ENCODE assay signal across 1 cellular context in the genomic region with DNA sequence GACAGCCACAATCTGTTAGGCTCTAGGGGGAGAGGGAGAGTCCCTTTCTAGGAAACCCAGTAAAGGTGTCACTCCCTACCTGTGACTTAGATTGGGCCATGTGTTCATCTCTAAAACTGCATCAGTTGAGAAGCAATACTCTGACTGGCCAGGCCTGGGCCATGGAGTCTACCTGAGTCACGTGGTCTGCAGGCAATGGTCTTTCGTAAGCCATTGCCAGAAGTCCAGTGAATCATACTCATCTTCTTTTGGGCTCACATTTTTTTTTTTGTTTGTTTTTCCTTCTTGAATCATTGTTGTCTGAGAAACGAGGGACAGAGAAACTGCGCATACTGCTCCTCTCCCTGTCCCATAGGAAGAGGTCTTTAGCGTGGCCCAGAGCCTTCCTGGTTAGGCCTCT.
TF ChIP-seq lines count a peak whose summit lies in the region.

No MANE protein-coding gene starts in this region.

TF ChIP-seq in K562, 482 proteins besides CTCF, POLR2A, EP300 and RAD21 (continued from another document):
- TF ChIP-seq, protein P1, sequence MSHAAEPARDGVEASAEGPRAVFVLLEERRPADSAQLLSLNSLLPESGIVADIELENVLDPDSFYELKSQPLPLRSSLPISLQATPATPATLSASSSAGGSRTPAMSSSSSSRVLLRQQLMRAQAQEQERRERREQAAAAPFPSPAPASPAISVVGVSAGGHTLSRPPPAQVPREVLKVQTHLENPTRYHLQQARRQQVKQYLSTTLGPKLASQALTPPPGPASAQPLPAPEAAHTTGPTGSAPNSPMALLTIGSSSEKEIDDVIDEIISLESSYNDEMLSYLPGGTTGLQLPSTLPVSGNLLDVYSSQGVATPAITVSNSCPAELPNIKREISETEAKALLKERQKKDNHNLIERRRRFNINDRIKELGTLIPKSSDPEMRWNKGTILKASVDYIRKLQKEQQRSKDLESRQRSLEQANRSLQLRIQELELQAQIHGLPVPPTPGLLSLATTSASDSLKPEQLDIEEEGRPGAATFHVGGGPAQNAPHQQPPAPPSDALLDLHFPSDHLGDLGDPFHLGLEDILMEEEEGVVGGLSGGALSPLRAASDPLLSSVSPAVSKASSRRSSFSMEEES (CRISPR knock-in tag; IDR thresholded peaks at IDR 0.05) = peak; percentile 81
- no peak for TF ChIP-seq SRSF7 (optimal IDR thresholded peaks at IDR 0.05; ENCODE audit: low read depth, low read length)
- TF ChIP-seq CEBPG (CRISPR knock-in tag; IDR thresholded peaks at IDR 0.05) = no peak
- peak in 1 of 2 experiments; percentile 38; a peak in 1 of 4 replicates for TF ChIP-seq CEBPG (tag; conservative IDR thresholded peaks at IDR 0.05 in 1 of 2, IDR thresholded peaks at IDR 0.05 in 1 of 2)
- TF ChIP-seq PHB2 (IDR thresholded peaks at IDR 0.05; ENCODE audit: low read depth) = no peak
- TF ChIP-seq RAD51 (IDR thresholded peaks at IDR 0.05; ENCODE audit: borderline replicate concordance, low read depth) = peak; percentile 80
- TF ChIP-seq, protein P2, sequence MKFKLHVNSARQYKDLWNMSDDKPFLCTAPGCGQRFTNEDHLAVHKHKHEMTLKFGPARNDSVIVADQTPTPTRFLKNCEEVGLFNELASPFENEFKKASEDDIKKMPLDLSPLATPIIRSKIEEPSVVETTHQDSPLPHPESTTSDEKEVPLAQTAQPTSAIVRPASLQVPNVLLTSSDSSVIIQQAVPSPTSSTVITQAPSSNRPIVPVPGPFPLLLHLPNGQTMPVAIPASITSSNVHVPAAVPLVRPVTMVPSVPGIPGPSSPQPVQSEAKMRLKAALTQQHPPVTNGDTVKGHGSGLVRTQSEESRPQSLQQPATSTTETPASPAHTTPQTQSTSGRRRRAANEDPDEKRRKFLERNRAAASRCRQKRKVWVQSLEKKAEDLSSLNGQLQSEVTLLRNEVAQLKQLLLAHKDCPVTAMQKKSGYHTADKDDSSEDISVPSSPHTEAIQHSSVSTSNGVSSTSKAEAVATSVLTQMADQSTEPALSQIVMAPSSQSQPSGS (CRISPR knock-in tag; IDR thresholded peaks at IDR 0.05) = no peak
- TF ChIP-seq PTBP1 (IDR thresholded peaks at IDR 0.05; ENCODE audit: low read depth, low read length) = no peak
- no peak for TF ChIP-seq BRD9 (IDR thresholded peaks at IDR 0.05; ENCODE audit: low read depth, partially characterized antibody)
- TF ChIP-seq ZFP36 (IDR thresholded peaks at IDR 0.05; ENCODE audit: low read depth, low read length, partially characterized antibody) = no peak
- peak; percentile 57; the same call in 1 of the 2 replicates for TF ChIP-seq TOE1 (IDR thresholded peaks at IDR 0.05; ENCODE audit: borderline replicate concordance)
- TF ChIP-seq TOE1 (CRISPR knock-in tag; IDR thresholded peaks at IDR 0.05; ENCODE audit: borderline replicate concordance, low read depth) = no peak
- TF ChIP-seq, protein P3, sequence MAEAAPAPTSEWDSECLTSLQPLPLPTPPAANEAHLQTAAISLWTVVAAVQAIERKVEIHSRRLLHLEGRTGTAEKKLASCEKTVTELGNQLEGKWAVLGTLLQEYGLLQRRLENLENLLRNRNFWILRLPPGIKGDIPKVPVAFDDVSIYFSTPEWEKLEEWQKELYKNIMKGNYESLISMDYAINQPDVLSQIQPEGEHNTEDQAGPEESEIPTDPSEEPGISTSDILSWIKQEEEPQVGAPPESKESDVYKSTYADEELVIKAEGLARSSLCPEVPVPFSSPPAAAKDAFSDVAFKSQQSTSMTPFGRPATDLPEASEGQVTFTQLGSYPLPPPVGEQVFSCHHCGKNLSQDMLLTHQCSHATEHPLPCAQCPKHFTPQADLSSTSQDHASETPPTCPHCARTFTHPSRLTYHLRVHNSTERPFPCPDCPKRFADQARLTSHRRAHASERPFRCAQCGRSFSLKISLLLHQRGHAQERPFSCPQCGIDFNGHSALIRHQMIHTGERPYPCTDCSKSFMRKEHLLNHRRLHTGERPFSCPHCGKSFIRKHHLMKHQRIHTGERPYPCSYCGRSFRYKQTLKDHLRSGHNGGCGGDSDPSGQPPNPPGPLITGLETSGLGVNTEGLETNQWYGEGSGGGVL (CRISPR knock-in tag; IDR thresholded peaks at IDR 0.05) = no peak
- TF ChIP-seq TAF15 (IDR thresholded peaks at IDR 0.05; ENCODE audit: low read depth, low read length) = no peak
- TF ChIP-seq, protein P4, sequence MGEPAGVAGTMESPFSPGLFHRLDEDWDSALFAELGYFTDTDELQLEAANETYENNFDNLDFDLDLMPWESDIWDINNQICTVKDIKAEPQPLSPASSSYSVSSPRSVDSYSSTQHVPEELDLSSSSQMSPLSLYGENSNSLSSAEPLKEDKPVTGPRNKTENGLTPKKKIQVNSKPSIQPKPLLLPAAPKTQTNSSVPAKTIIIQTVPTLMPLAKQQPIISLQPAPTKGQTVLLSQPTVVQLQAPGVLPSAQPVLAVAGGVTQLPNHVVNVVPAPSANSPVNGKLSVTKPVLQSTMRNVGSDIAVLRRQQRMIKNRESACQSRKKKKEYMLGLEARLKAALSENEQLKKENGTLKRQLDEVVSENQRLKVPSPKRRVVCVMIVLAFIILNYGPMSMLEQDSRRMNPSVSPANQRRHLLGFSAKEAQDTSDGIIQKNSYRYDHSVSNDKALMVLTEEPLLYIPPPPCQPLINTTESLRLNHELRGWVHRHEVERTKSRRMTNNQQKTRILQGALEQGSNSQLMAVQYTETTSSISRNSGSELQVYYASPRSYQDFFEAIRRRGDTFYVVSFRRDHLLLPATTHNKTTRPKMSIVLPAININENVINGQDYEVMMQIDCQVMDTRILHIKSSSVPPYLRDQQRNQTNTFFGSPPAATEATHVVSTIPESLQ (CRISPR knock-in tag; IDR thresholded peaks at IDR 0.05) = no peak
- TF ChIP-seq, protein P5, sequence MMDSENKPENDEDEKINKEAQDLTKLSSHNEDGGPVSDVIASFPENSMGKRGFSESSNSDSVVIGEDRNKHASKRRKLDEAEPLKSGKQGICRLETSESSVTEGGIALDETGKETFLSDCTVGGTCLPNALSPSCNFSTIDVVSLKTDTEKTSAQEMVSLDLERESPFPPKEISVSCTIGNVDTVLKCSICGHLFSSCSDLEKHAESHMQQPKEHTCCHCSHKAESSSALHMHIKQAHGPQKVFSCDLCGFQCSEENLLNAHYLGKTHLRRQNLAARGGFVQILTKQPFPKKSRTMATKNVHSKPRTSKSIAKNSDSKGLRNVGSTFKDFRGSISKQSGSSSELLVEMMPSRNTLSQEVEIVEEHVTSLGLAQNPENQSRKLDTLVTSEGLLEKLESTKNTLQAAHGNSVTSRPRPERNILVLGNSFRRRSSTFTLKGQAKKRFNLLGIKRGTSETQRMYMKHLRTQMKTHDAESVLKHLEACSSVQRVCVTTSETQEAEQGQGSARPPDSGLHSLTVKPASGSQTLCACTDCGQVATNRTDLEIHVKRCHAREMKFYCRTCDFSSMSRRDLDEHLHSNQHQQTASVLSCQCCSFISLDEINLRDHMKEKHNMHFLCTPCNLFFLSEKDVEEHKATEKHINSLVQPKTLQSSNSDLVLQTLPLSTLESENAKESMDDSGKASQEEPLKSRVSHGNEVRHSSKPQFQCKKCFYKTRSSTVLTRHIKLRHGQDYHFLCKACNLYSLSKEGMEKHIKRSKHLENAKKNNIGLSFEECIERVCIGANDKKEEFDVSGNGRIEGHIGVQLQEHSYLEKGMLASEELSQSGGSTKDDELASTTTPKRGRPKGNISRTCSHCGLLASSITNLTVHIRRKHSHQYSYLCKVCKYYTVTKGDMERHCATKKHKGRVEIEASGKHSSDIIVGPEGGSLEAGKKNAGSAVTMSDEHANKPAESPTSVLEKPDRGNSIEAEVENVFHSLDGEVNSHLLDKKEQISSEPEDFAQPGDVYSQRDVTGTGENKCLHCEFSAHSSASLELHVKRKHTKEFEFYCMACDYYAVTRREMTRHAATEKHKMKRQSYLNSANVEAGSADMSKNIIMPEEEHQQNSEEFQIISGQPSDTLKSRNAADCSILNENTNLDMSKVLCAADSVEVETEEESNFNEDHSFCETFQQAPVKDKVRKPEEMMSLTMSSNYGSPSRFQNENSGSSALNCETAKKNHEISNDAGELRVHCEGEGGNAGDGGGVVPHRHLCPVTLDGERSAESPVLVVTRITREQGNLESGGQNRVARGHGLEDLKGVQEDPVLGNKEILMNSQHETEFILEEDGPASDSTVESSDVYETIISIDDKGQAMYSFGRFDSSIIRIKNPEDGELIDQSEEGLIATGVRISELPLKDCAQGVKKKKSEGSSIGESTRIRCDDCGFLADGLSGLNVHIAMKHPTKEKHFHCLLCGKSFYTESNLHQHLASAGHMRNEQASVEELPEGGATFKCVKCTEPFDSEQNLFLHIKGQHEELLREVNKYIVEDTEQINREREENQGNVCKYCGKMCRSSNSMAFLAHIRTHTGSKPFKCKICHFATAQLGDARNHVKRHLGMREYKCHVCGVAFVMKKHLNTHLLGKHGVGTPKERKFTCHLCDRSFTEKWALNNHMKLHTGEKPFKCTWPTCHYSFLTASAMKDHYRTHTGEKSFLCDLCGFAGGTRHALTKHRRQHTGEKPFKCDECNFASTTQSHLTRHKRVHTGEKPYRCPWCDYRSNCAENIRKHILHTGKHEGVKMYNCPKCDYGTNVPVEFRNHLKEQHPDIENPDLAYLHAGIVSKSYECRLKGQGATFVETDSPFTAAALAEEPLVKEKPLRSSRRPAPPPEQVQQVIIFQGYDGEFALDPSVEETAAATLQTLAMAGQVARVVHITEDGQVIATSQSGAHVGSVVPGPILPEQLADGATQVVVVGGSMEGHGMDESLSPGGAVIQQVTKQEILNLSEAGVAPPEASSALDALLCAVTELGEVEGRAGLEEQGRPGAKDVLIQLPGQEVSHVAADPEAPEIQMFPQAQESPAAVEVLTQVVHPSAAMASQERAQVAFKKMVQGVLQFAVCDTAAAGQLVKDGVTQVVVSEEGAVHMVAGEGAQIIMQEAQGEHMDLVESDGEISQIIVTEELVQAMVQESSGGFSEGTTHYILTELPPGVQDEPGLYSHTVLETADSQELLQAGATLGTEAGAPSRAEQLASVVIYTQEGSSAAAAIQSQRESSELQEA (IDR thresholded peaks at IDR 0.05; ENCODE audit: low read depth) = no peak
- TF ChIP-seq XRCC5 (IDR thresholded peaks at IDR 0.05; ENCODE audit: low read depth, low read length) = no peak
- TF ChIP-seq U2AF1 (optimal IDR thresholded peaks at IDR 0.05; ENCODE audit: low read depth, low read length) = no peak
- TF ChIP-seq, protein P6, sequence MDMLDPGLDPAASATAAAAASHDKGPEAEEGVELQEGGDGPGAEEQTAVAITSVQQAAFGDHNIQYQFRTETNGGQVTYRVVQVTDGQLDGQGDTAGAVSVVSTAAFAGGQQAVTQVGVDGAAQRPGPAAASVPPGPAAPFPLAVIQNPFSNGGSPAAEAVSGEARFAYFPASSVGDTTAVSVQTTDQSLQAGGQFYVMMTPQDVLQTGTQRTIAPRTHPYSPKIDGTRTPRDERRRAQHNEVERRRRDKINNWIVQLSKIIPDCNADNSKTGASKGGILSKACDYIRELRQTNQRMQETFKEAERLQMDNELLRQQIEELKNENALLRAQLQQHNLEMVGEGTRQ (CRISPR knock-in tag; IDR thresholded peaks at IDR 0.05) = peak; percentile 72
- TF ChIP-seq PCBP1 (IDR thresholded peaks at IDR 0.05; ENCODE audit: low read depth, low read length, poor library complexity, severe bottlenecking) = no peak
- TF ChIP-seq NR2C1 (IDR thresholded peaks at IDR 0.05) = no peak
- TF ChIP-seq NR2C1 (tag; IDR thresholded peaks at IDR 0.05) = no peak
- TF ChIP-seq GTF2F1 (IDR thresholded peaks at IDR 0.05; ENCODE audit: low read depth, low read length) = no peak
- peak; percentile 34; the same call in 1 of the 2 replicates for TF ChIP-seq CBFA2T2 (conservative IDR thresholded peaks at IDR 0.05)
- no peak for TF ChIP-seq RNF2 (IDR thresholded peaks at IDR 0.05)
- no peak for TF ChIP-seq ZNF764 (CRISPR knock-in tag; IDR thresholded peaks at IDR 0.05; ENCODE audit: low read depth)
